Comparison of ENCODE assay signal across 1 cellular context in genomic region chr12:19066471-19067001, GRCh38.
A peak's percentile ranks its signal among the peaks of the same experiment; 100 is the strongest.
TF ChIP-seq lines count a peak whose summit lies in the region.

No MANE protein-coding gene starts in this region.

TF ChIP-seq in HepG2, 621 proteins besides CTCF, POLR2A, EP300 and RAD21 (continued from another document and continues in another):
- TF ChIP-seq SNAPC2 (CRISPR knock-in tag; IDR thresholded peaks at IDR 0.05) = peak; percentile 60; the same call in 1 of the 2 replicates
- peak; percentile 65; the same call in 1 of the 2 replicates for TF ChIP-seq ZNF556 (CRISPR knock-in tag; IDR thresholded peaks at IDR 0.05; ENCODE audit: borderline replicate concordance)
- peak; percentile 83; the same call in 1 of the 2 replicates for TF ChIP-seq NFKBIZ (CRISPR knock-in tag; IDR thresholded peaks at IDR 0.05)
- peak; percentile 88; the same call in 1 of the 2 replicates for TF ChIP-seq ZNF362 (CRISPR knock-in tag; IDR thresholded peaks at IDR 0.05; ENCODE audit: borderline replicate concordance)
- peak; percentile 26; the same call in 1 of the 2 replicates for TF ChIP-seq MYPOP (CRISPR knock-in tag; IDR thresholded peaks at IDR 0.05)
- TF ChIP-seq, protein P1, sequence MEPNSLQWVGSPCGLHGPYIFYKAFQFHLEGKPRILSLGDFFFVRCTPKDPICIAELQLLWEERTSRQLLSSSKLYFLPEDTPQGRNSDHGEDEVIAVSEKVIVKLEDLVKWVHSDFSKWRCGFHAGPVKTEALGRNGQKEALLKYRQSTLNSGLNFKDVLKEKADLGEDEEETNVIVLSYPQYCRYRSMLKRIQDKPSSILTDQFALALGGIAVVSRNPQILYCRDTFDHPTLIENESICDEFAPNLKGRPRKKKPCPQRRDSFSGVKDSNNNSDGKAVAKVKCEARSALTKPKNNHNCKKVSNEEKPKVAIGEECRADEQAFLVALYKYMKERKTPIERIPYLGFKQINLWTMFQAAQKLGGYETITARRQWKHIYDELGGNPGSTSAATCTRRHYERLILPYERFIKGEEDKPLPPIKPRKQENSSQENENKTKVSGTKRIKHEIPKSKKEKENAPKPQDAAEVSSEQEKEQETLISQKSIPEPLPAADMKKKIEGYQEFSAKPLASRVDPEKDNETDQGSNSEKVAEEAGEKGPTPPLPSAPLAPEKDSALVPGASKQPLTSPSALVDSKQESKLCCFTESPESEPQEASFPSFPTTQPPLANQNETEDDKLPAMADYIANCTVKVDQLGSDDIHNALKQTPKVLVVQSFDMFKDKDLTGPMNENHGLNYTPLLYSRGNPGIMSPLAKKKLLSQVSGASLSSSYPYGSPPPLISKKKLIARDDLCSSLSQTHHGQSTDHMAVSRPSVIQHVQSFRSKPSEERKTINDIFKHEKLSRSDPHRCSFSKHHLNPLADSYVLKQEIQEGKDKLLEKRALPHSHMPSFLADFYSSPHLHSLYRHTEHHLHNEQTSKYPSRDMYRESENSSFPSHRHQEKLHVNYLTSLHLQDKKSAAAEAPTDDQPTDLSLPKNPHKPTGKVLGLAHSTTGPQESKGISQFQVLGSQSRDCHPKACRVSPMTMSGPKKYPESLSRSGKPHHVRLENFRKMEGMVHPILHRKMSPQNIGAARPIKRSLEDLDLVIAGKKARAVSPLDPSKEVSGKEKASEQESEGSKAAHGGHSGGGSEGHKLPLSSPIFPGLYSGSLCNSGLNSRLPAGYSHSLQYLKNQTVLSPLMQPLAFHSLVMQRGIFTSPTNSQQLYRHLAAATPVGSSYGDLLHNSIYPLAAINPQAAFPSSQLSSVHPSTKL (CRISPR knock-in tag; IDR thresholded peaks at IDR 0.05) = peak; percentile 99
- TF ChIP-seq CEBPB (IDR thresholded peaks at IDR 0.05; ENCODE audit: borderline replicate concordance, low read depth, low read length) = peak; percentile 33; the same call in 1 of the 2 replicates
- peak; percentile 91; the same call in 1 of the 2 replicates for TF ChIP-seq NCOR1 (IDR thresholded peaks at IDR 0.05; ENCODE audit: borderline replicate concordance, low read length)
- TF ChIP-seq HMGXB4 (CRISPR knock-in tag; IDR thresholded peaks at IDR 0.05; ENCODE audit: borderline replicate concordance in 1 of 2, low read depth in 1 of 2) = peak in 1 of 2 experiments; percentile 62; a peak in 1 of 4 replicates
- peak; percentile 19; the same call in 1 of the 2 replicates for TF ChIP-seq GMEB1 (CRISPR knock-in tag; IDR thresholded peaks at IDR 0.05; ENCODE audit: borderline replicate concordance)
- TF ChIP-seq HNRNPUL1 (IDR thresholded peaks at IDR 0.05; ENCODE audit: low read depth, low read length) = peak; percentile 86
- TF ChIP-seq SOX5 (CRISPR knock-in tag; IDR thresholded peaks at IDR 0.05; ENCODE audit: borderline replicate concordance) = peak; percentile 98
- peak; percentile 40; the same call in 1 of the 2 replicates for TF ChIP-seq TCF7L2 (IDR thresholded peaks at IDR 0.05; ENCODE audit: low read depth, low read length)
- TF ChIP-seq, protein P2, sequence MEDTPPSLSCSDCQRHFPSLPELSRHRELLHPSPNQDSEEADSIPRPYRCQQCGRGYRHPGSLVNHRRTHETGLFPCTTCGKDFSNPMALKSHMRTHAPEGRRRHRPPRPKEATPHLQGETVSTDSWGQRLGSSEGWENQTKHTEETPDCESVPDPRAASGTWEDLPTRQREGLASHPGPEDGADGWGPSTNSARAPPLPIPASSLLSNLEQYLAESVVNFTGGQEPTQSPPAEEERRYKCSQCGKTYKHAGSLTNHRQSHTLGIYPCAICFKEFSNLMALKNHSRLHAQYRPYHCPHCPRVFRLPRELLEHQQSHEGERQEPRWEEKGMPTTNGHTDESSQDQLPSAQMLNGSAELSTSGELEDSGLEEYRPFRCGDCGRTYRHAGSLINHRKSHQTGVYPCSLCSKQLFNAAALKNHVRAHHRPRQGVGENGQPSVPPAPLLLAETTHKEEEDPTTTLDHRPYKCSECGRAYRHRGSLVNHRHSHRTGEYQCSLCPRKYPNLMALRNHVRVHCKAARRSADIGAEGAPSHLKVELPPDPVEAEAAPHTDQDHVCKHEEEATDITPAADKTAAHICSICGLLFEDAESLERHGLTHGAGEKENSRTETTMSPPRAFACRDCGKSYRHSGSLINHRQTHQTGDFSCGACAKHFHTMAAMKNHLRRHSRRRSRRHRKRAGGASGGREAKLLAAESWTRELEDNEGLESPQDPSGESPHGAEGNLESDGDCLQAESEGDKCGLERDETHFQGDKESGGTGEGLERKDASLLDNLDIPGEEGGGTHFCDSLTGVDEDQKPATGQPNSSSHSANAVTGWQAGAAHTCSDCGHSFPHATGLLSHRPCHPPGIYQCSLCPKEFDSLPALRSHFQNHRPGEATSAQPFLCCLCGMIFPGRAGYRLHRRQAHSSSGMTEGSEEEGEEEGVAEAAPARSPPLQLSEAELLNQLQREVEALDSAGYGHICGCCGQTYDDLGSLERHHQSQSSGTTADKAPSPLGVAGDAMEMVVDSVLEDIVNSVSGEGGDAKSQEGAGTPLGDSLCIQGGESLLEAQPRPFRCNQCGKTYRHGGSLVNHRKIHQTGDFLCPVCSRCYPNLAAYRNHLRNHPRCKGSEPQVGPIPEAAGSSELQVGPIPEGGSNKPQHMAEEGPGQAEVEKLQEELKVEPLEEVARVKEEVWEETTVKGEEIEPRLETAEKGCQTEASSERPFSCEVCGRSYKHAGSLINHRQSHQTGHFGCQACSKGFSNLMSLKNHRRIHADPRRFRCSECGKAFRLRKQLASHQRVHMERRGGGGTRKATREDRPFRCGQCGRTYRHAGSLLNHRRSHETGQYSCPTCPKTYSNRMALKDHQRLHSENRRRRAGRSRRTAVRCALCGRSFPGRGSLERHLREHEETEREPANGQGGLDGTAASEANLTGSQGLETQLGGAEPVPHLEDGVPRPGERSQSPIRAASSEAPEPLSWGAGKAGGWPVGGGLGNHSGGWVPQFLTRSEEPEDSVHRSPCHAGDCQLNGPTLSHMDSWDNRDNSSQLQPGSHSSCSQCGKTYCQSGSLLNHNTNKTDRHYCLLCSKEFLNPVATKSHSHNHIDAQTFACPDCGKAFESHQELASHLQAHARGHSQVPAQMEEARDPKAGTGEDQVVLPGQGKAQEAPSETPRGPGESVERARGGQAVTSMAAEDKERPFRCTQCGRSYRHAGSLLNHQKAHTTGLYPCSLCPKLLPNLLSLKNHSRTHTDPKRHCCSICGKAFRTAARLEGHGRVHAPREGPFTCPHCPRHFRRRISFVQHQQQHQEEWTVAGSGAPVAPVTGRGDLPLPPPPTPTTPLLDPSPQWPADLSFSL (CRISPR knock-in tag; IDR thresholded peaks at IDR 0.05) = no peak
- TF ChIP-seq GATAD1 (CRISPR knock-in tag; IDR thresholded peaks at IDR 0.05) = 0 out of 2 replicates have a peak, but pooled peaks have one; percentile 36
- 0 out of 2 replicates have a peak, but pooled peaks have one; percentile 44 for TF ChIP-seq ZNF644 (CRISPR knock-in tag; IDR thresholded peaks at IDR 0.05; ENCODE audit: low read depth)
- no peak for TF ChIP-seq HIVEP1 (CRISPR knock-in tag; IDR thresholded peaks at IDR 0.05)
- TF ChIP-seq MED8 (CRISPR knock-in tag; IDR thresholded peaks at IDR 0.05; ENCODE audit: insufficient replicate concordance) = peak; percentile 51
- TF ChIP-seq ZNF652 (CRISPR knock-in tag; IDR thresholded peaks at IDR 0.05; ENCODE audit: borderline replicate concordance, low read depth) = peak; percentile 77; the same call in 1 of the 2 replicates
- no peak for TF ChIP-seq ZNF484 (CRISPR knock-in tag; IDR thresholded peaks at IDR 0.05; ENCODE audit: borderline replicate concordance, low read depth)
- TF ChIP-seq FOXO1 (CRISPR knock-in tag; IDR thresholded peaks at IDR 0.05) = peak; percentile 92
- TF ChIP-seq, protein P3, sequence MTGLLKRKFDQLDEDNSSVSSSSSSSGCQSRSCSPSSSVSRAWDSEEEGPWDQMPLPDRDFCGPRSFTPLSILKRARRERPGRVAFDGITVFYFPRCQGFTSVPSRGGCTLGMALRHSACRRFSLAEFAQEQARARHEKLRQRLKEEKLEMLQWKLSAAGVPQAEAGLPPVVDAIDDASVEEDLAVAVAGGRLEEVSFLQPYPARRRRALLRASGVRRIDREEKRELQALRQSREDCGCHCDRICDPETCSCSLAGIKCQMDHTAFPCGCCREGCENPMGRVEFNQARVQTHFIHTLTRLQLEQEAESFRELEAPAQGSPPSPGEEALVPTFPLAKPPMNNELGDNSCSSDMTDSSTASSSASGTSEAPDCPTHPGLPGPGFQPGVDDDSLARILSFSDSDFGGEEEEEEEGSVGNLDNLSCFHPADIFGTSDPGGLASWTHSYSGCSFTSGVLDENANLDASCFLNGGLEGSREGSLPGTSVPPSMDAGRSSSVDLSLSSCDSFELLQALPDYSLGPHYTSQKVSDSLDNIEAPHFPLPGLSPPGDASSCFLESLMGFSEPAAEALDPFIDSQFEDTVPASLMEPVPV (CRISPR knock-in tag; IDR thresholded peaks at IDR 0.05) = peak; percentile 53; the same call in 1 of the 2 replicates
- TF ChIP-seq SP2 (CRISPR knock-in tag; IDR thresholded peaks at IDR 0.05) = no peak
- TF ChIP-seq MEF2D (CRISPR knock-in tag; IDR thresholded peaks at IDR 0.05) = peak; percentile 77
- TF ChIP-seq ZNF335 (CRISPR knock-in tag; IDR thresholded peaks at IDR 0.05) = no peak
- TF ChIP-seq ZSCAN20 (CRISPR knock-in tag; IDR thresholded peaks at IDR 0.05; ENCODE audit: borderline replicate concordance) = no peak
- peak; percentile 74 for TF ChIP-seq THAP11 (CRISPR knock-in tag; IDR thresholded peaks at IDR 0.05)
- peak; percentile 93; the same call in 1 of the 2 replicates for TF ChIP-seq MEIS1 (CRISPR knock-in tag; IDR thresholded peaks at IDR 0.05; ENCODE audit: borderline replicate concordance)
- peak; percentile 73; the same call in 1 of the 2 replicates for TF ChIP-seq PHF21A (CRISPR knock-in tag; IDR thresholded peaks at IDR 0.05)
- TF ChIP-seq HDAC2 (CRISPR knock-in tag; IDR thresholded peaks at IDR 0.05) = peak; percentile 97
- TF ChIP-seq, protein P4, sequence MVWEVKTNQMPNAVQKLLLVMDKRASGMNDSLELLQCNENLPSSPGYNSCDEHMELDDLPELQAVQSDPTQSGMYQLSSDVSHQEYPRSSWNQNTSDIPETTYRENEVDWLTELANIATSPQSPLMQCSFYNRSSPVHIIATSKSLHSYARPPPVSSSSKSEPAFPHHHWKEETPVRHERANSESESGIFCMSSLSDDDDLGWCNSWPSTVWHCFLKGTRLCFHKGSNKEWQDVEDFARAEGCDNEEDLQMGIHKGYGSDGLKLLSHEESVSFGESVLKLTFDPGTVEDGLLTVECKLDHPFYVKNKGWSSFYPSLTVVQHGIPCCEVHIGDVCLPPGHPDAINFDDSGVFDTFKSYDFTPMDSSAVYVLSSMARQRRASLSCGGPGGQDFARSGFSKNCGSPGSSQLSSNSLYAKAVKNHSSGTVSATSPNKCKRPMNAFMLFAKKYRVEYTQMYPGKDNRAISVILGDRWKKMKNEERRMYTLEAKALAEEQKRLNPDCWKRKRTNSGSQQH (CRISPR knock-in tag; IDR thresholded peaks at IDR 0.05; ENCODE audit: low read depth) = peak; percentile 42; the same call in 1 of the 2 replicates
- TF ChIP-seq SMYD3 (CRISPR knock-in tag; IDR thresholded peaks at IDR 0.05) = peak; percentile 93
- TF ChIP-seq, protein P5, sequence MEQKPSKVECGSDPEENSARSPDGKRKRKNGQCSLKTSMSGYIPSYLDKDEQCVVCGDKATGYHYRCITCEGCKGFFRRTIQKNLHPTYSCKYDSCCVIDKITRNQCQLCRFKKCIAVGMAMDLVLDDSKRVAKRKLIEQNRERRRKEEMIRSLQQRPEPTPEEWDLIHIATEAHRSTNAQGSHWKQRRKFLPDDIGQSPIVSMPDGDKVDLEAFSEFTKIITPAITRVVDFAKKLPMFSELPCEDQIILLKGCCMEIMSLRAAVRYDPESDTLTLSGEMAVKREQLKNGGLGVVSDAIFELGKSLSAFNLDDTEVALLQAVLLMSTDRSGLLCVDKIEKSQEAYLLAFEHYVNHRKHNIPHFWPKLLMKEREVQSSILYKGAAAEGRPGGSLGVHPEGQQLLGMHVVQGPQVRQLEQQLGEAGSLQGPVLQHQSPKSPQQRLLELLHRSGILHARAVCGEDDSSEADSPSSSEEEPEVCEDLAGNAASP (CRISPR knock-in tag; IDR thresholded peaks at IDR 0.05; ENCODE audit: borderline replicate concordance) = peak; percentile 72; the same call in 1 of the 2 replicates
